ENCODE assay signal across 8 cellular contexts in genomic region chr18:13726972-13727331, GRCh38. TPM values are rescaled to one million over a fixed set of nuclear protein-coding genes. Genes with fewer than 3 reads are reported as not detected.
DNase-seq lines count a peak whose midpoint lies in the region; ATAC-seq, FAIRE-seq and TF ChIP-seq lines count a peak whose summit lies in the region.

No MANE protein-coding gene starts in this region.

- no peak for FAIRE-seq in A549 (lab: Jason Lieb, UNC)
- no peak for FAIRE-seq in HepG2 (lab: Jason Lieb, UNC)

- no peaks in the 10 kb centered on the region for H3K9me3 ChIP-seq in A549
- H3K9me3 ChIP-seq in SJSA1 (replicated peaks): no peaks in the 10 kb centered on the region
- H3K9me3 ChIP-seq in HepG2 (ENCODE audit: low read length): no peaks in the 10 kb centered on the region

- H3K27me3 Mint-ChIP-seq in central memory CD8-positive, alpha-beta T cell: no peaks in the 10 kb centered on the region

- no peak for TF ChIP-seq CTCF in A549 (IDR thresholded peaks at IDR 0.05)
- TF ChIP-seq CTCF in HepG2 (CRISPR knock-in tag; IDR thresholded peaks at IDR 0.05): no peak

- BruUV-seq in HepG2 (replicated peaks; lab: Mats Ljungman, UMichigan): no TSS peak

- WGBS in A549 (ENCODE audit: missing lambda C conversion rate): 1% methylated on average over 14 of the region's 30 CpGs
- 0% methylated on average over 5 of the region's 30 CpGs for WGBS in HepG2 (ENCODE audit: low lambda C conversion rate)

- POLR2A ChIA-PET in A549 (lab: Yijun Ruan, JAX) (interaction anchor here (0.9 kb wide), 1 partner anchor 844 kb away, joined by 3 read pairs; no protein-coding TSS in a partner anchor), HepG2 (lab: Yijun Ruan, JAX) (interaction anchor here (0.7 to 1.9 kb wide), 4 partner anchors 9 to 511 kb away, joined by 3 to 6 read pairs (median 4); no protein-coding TSS in a partner anchor)

- H3K27me3 ChIP-seq in SJSA1 (replicated peaks): no peaks in the 10 kb centered on the region
- H3K27me3 ChIP-seq in HepG2 (ENCODE audit: control insufficient read depth in 1 of 2, insufficient read depth in 2 of 2, low read length in 2 of 2): no peaks in the 10 kb centered on the region; a peak in 1 of 5 replicates

- DNase-seq in A549 (ENCODE audit: low read depth in 1 of 2, low spot score in 1 of 2) (peak; percentile 5 to 43), SJSA1 (ENCODE audit: low read depth in 1 of 2, low spot score in 2 of 2) (peak in 1 of 2 experiments; percentile 54), HepG2 (ENCODE audit: low spot score) (peak; percentile 43)
- peak in 1 of 2 donors; percentile 19 for DNase-seq in central memory CD8-positive, alpha-beta T cell (ENCODE audit: low spot score in 2 of 2)
- DNase-seq in stimulated activated CD8-positive, alpha-beta memory T cell treated with anti-CD3 and anti-CD28 coated beads, Interleukin-2, amount 100 ng/mL, for 48 hours (ENCODE audit: low read depth in 2 of 2): peak; percentile 2 to 6

- peak overlapping the region; percentile 85 for H3K27ac Mint-ChIP-seq in central memory CD8-positive, alpha-beta T cell (ENCODE audit: low read depth)

- peak overlapping the region; percentile 90 for H3K4me2 ChIP-seq in A549
- peak overlapping the region; percentile 81 for H3K4me2 ChIP-seq in HepG2 (ENCODE audit: low read depth, low read length)

- in situ Hi-C loops in HepG2 (cut with HindIII; ENCODE audit: extremely low pct_ligation_motif_present, low pct_unique_long_range_greater_than_20kb): no loop called here

- no peak for TF ChIP-seq RAD21 in A549 (conservative IDR thresholded peaks at IDR 0.05 in 1 of 2, IDR thresholded peaks at IDR 0.05 in 1 of 2)
- no peak for TF ChIP-seq RAD21 in HepG2 (CRISPR knock-in tag; IDR thresholded peaks at IDR 0.05)

- H3K4me1 ChIP-seq in A549: peaks cover 8% of the 10 kb centered on the region; the same call in 2 of the 3 replicates
- peaks cover 11% of the 10 kb centered on the region; the same call in 1 of the 2 replicates for H3K4me1 ChIP-seq in SJSA1 (replicated peaks)
- peaks cover 60% of the 10 kb centered on the region for H3K4me1 ChIP-seq in HepG2 (ENCODE audit: insufficient read depth, low read length)

- intact Hi-C loops in HepG2 (cut with micrococcal nuclease; ENCODE audit: unreplicated experiment): loop anchor here (5.0 kb wide), 1 partner anchor 170 kb away; no protein-coding TSS in a partner anchor

- H3K9ac ChIP-seq in HepG2 (ENCODE audit: insufficient read depth, low read depth, low read length): peak overlapping the region; percentile 88

- H3K36me3 Mint-ChIP-seq in central memory CD8-positive, alpha-beta T cell (ENCODE audit: insufficient read depth): peaks cover 30% of the 10 kb centered on the region

- H3K27ac ChIP-seq in A549 (peak overlapping the region; percentile 76 to 96), SJSA1 (peak overlapping the region; percentile 86), HepG2 (ENCODE audit: extremely low read length, insufficient read depth, low read length) (peak overlapping the region; percentile 91)

- ATAC-seq in A549 (peak; percentile 63 to 67), GM18511 (IDR thresholded peaks at IDR 0.05; ENCODE audit: unreplicated experiment) (peak; percentile 29), HG03135 (IDR thresholded peaks at IDR 0.05; ENCODE audit: unreplicated experiment) (peak; percentile 18), HepG2 (peak; percentile 68), GM19397 (IDR thresholded peaks at IDR 0.05; ENCODE audit: unreplicated experiment) (no peak)
- ATAC-seq in central memory CD8-positive, alpha-beta T cell (replicated peaks; ENCODE audit: extremely low read depth, poor library complexity, severe bottlenecking): peak; percentile 18

- H3K36me3 ChIP-seq in SJSA1: peaks cover 10% of the 10 kb centered on the region
- H3K36me3 ChIP-seq in HepG2 (replicated peaks in 1 of 2; ENCODE audit: control insufficient read depth in 1 of 2, insufficient read depth in 2 of 2, low read length in 2 of 2): peaks cover 0 to 8% of the 10 kb centered on the region in 2 experiments; a peak in 3 of 5 replicates

- peak overlapping the region; percentile 80 for H3K4me3 Mint-ChIP-seq in central memory CD8-positive, alpha-beta T cell

- no peaks in the 10 kb centered on the region for H3K9me3 Mint-ChIP-seq in central memory CD8-positive, alpha-beta T cell

- H3K79me2 ChIP-seq in HepG2 (ENCODE audit: insufficient read depth, low read length): peaks cover 92% of the 10 kb centered on the region

- CTCF ChIA-PET in A549 (lab: Yijun Ruan, JAX) (interaction anchor here (1.2 kb wide), 1 partner anchor 22 kb away, joined by 3 read pairs; no protein-coding TSS in a partner anchor), HepG2 (lab: Yijun Ruan, JAX; ENCODE audit: low intra/inter-chr PET ratio, low total read pairs) (no interaction called here)

- TF ChIP-seq EP300 in A549 (IDR thresholded peaks at IDR 0.05): no peak
- no peak for TF ChIP-seq EP300 in HepG2 (IDR thresholded peaks at IDR 0.05; ENCODE audit: low read depth in 2 of 2, low read length in 2 of 2)
- TF ChIP-seq EP300 in HepG2 (CRISPR knock-in tag; IDR thresholded peaks at IDR 0.05; ENCODE audit: borderline replicate concordance): no peak

- no peak for TF ChIP-seq POLR2A in A549 (IDR thresholded peaks at IDR 0.05; ENCODE audit: low read length)
- TF ChIP-seq POLR2A in HepG2 (IDR thresholded peaks at IDR 0.05; ENCODE audit: insufficient read depth in 1 of 2, low read depth in 2 of 2, low read length in 2 of 2): no peak

- no peak overlapping the region for H2AFZ ChIP-seq in HepG2 (ENCODE audit: low read length)

- peaks cover 57% of the 10 kb centered on the region for H3K4me1 Mint-ChIP-seq in central memory CD8-positive, alpha-beta T cell

- H4K20me1 ChIP-seq in HepG2 (ENCODE audit: insufficient read depth, low read length): peaks cover 24% of the 10 kb centered on the region

- H3K4me3 ChIP-seq in A549 (peak overlapping the region; percentile 76), SJSA1 (peak overlapping the region; percentile 85), HepG2 (replicated peaks in 1 of 3; ENCODE audit: insufficient read depth in 1 of 3, low read depth in 2 of 3, low read length in 3 of 3) (peak overlapping the region; percentile 85 to 95 (median 90))

RNA-seq across cellular contexts. Expression of gene RNMT, which starts 0.5 kb away (rescaled TPM):
- polyA plus RNA-seq in A549 (2011; rRNA removed): 25.5 and 26.1 TPM in 2 replicates
- 6.0 and 6.5 TPM in 2 replicates for polyA plus RNA-seq in A549 (2012; cell fraction: cytosol; rRNA removed)
- polyA plus RNA-seq in A549 (2012; cell fraction: nucleus; rRNA removed): 6.4 and 10.7 TPM in 2 replicates
- polyA plus RNA-seq in A549 (2017; fragmentation: RNase III; extraction: RNeasy Plus Mini Kit Qiagen cat#74134 plus additional on column Dnase treatment): 15.4 to 16.7 TPM (median 16.5 TPM) in 3 replicates
- 8.2 and 8.5 TPM in 2 replicates for polyA minus RNA-seq in A549 (2011; rRNA and poly(A)+ RNA removed)
- total RNA-seq in SJSA1 (2014; rRNA removed; shearing (Covaris generic)): 14.7 and 16.8 TPM in 2 replicates
- 24.4 and 54.1 TPM in 2 replicates for total RNA-seq in HepG2 (2016; rRNA removed; fragmentation: Illumina TruSeq; extraction: Trizol)
- total RNA-seq in HepG2 (2016; cell fraction: cytosol; rRNA removed; fragmentation: Illumina TruSeq; extraction: Trizol; ENCODE audit: low read depth): 2.8 and 3.9 TPM in 2 replicates
- total RNA-seq in HepG2 (2016; cell fraction: insoluble cytoplasmic fraction; rRNA removed; fragmentation: Illumina TruSeq; extraction: Trizol): 22.7 and 49.1 TPM in 2 replicates
- 8.7 and 10.1 TPM in 2 replicates for total RNA-seq in HepG2 (2016; cell fraction: membrane; rRNA removed; fragmentation: Illumina TruSeq; extraction: Trizol)
- 28.1 and 31.6 TPM in 2 replicates for total RNA-seq in HepG2 (2016; cell fraction: nucleus; rRNA removed; fragmentation: Illumina TruSeq; extraction: Trizol)
- 18.5 and 22.9 TPM in 2 replicates for polyA plus RNA-seq in HepG2 (2011; rRNA removed)
- polyA plus RNA-seq in HepG2 (2011; cell fraction: cytosol; rRNA removed): 12.0 and 18.1 TPM in 2 replicates
- polyA plus RNA-seq in HepG2 (2011; cell fraction: nucleus; rRNA removed): 39.1 and 40.6 TPM in 2 replicates
- polyA plus RNA-seq in HepG2 (2012): 34.3 and 44.7 TPM in 2 replicates
- 1.6 and 2.1 TPM in 2 replicates for polyA plus RNA-seq in HepG2 (2016; cell fraction: cytosol; fragmentation: Illumina TruSeq; extraction: Trizol; ENCODE audit: low read depth)
- polyA plus RNA-seq in HepG2 (2016; cell fraction: insoluble cytoplasmic fraction; fragmentation: Illumina TruSeq; extraction: Trizol; ENCODE audit: low read depth): 25.2 TPM in 2 replicates
- polyA plus RNA-seq in HepG2 (2016; cell fraction: membrane; fragmentation: Illumina TruSeq; extraction: Trizol; ENCODE audit: low read depth): 4.9 and 5.0 TPM in 2 replicates
- 25.3 and 30.8 TPM in 2 replicates for polyA plus RNA-seq in HepG2 (2016; cell fraction: nucleus; fragmentation: Illumina TruSeq; extraction: Trizol; ENCODE audit: insufficient read depth, low read depth)
- 8.6 and 9.9 TPM in 2 replicates for polyA minus RNA-seq in HepG2 (2011; rRNA and poly(A)+ RNA removed; ENCODE audit: low replicate concordance)
- polyA minus RNA-seq in HepG2 (2011; cell fraction: cytosol; rRNA and poly(A)+ RNA removed): 12.1 and 16.3 TPM in 2 replicates
- 35.1 and 41.3 TPM in 2 replicates for polyA minus RNA-seq in HepG2 (2011; cell fraction: nucleus; rRNA and poly(A)+ RNA removed)

RNA-seq across cellular contexts. Expression of gene FAM210A, which starts 0.6 kb away (rescaled TPM):
- polyA plus RNA-seq in A549 (2011; rRNA removed) (23.5 and 26.2 TPM in 2 replicates), A549 (2017; fragmentation: RNase III; extraction: RNeasy Plus Mini Kit Qiagen cat#74134 plus additional on column Dnase treatment) (17.1 to 19.1 TPM (median 17.9 TPM) in 3 replicates), HepG2 (2011; rRNA removed) (30.4 and 37.5 TPM in 2 replicates)
- polyA plus RNA-seq in A549 (2012; cell fraction: cytosol; rRNA removed): 16.2 and 16.4 TPM in 2 replicates
- 5.0 and 7.8 TPM in 2 replicates for polyA plus RNA-seq in A549 (2012; cell fraction: nucleus; rRNA removed)
- 18.0 and 19.3 TPM in 2 replicates for polyA minus RNA-seq in A549 (2011; rRNA and poly(A)+ RNA removed)
- total RNA-seq in SJSA1 (2014; rRNA removed; shearing (Covaris generic)): 8.0 and 20.2 TPM in 2 replicates
- 33.2 and 37.0 TPM in 2 replicates for total RNA-seq in HepG2 (2016; rRNA removed; fragmentation: Illumina TruSeq; extraction: Trizol)
- 54.2 TPM in 2 replicates for total RNA-seq in HepG2 (2016; cell fraction: cytosol; rRNA removed; fragmentation: Illumina TruSeq; extraction: Trizol; ENCODE audit: low read depth)
- 31.4 and 39.0 TPM in 2 replicates for total RNA-seq in HepG2 (2016; cell fraction: insoluble cytoplasmic fraction; rRNA removed; fragmentation: Illumina TruSeq; extraction: Trizol)
- 37.5 and 40.4 TPM in 2 replicates for total RNA-seq in HepG2 (2016; cell fraction: membrane; rRNA removed; fragmentation: Illumina TruSeq; extraction: Trizol)
- 17.5 and 22.7 TPM in 2 replicates for total RNA-seq in HepG2 (2016; cell fraction: nucleus; rRNA removed; fragmentation: Illumina TruSeq; extraction: Trizol)
- 25.4 and 26.3 TPM in 2 replicates for polyA plus RNA-seq in HepG2 (2011; cell fraction: cytosol; rRNA removed)
- 14.0 and 14.1 TPM in 2 replicates for polyA plus RNA-seq in HepG2 (2011; cell fraction: nucleus; rRNA removed)
- polyA plus RNA-seq in HepG2 (2012): 26.8 and 28.3 TPM in 2 replicates
- 10.0 and 15.4 TPM in 2 replicates for polyA plus RNA-seq in HepG2 (2016; cell fraction: cytosol; fragmentation: Illumina TruSeq; extraction: Trizol; ENCODE audit: low read depth)
- polyA plus RNA-seq in HepG2 (2016; cell fraction: insoluble cytoplasmic fraction; fragmentation: Illumina TruSeq; extraction: Trizol; ENCODE audit: low read depth): 32.4 and 35.3 TPM in 2 replicates
- 21.0 and 22.4 TPM in 2 replicates for polyA plus RNA-seq in HepG2 (2016; cell fraction: membrane; fragmentation: Illumina TruSeq; extraction: Trizol; ENCODE audit: low read depth)
- 25.3 and 33.8 TPM in 2 replicates for polyA plus RNA-seq in HepG2 (2016; cell fraction: nucleus; fragmentation: Illumina TruSeq; extraction: Trizol; ENCODE audit: insufficient read depth, low read depth)
- 31.8 and 37.7 TPM in 2 replicates for polyA minus RNA-seq in HepG2 (2011; rRNA and poly(A)+ RNA removed; ENCODE audit: low replicate concordance)
- polyA minus RNA-seq in HepG2 (2011; cell fraction: cytosol; rRNA and poly(A)+ RNA removed): 20.5 and 27.7 TPM in 2 replicates
- polyA minus RNA-seq in HepG2 (2011; cell fraction: nucleus; rRNA and poly(A)+ RNA removed): 16.4 and 19.8 TPM in 2 replicates

Comparison
In these comparisons a context has a peak if more than half of its experiments do, and no peak if none do; other contexts are left out.
1. Of the 38 proteins assayed by ChIP-seq in both HepG2 and A549: peak only in HepG2: BCL3; only in A549: none; in both: none; in neither: 36; mixed calls (peak in some experiments, not most) for 1.